Comparison of ENCODE assay signal across 12 cellular contexts in genomic region chr17:46108120-46108519, GRCh38.
DNase-seq lines count a peak whose midpoint lies in the region; ATAC-seq, FAIRE-seq and TF ChIP-seq lines count a peak whose summit lies in the region.
"Had no signal": no experiment of that assay in that cellular context is flagged by ENCODE, and none has a peak within 500 bp of the region (broad histone marks: within the 10 kb centered on the region; RNA-seq: fewer than 3 reads in every experiment).

No MANE protein-coding gene starts in this region.

- no peak for TF ChIP-seq CTCF in CD8-positive, alpha-beta T cell (IDR thresholded peaks at IDR 0.05)
- TF ChIP-seq CTCF in endothelial cell of umbilical vein (IDR thresholded peaks at IDR 0.05; ENCODE audit: extremely low read depth in 1 of 2, insufficient read depth in 1 of 2, low read depth in 1 of 2, low read length in 2 of 2) (no peak), mucosa of descending colon (IDR thresholded peaks at IDR 0.05) (no peak), GM10266 (IDR thresholded peaks at IDR 0.05; ENCODE audit: control insufficient read depth, insufficient read depth, low read depth, missing control alignments) (no peak)

- no peak overlapping the region for H3K9ac ChIP-seq in endothelial cell of umbilical vein (replicated peaks; ENCODE audit: extremely low read depth, insufficient read depth, low read length)

- POLR2A ChIA-PET in CD8-positive, alpha-beta T cell (lab: Charles Lee), result interaction anchor here (1.3 kb wide), 1 partner anchor 8 kb away, joined by 4 read pairs; no protein-coding TSS in a partner anchor
- POLR2A ChIA-PET in endothelial cell of umbilical vein (lab: Charles Lee), result no interaction called here

- no peaks in the 10 kb centered on the region for H3K9me3 ChIP-seq in CD8-positive, alpha-beta T cell (ENCODE audit: low read length)
- H3K9me3 ChIP-seq in endothelial cell of umbilical vein (replicated peaks; ENCODE audit: control insufficient read depth, insufficient read depth, low read length), result no peaks in the 10 kb centered on the region
- no peaks in the 10 kb centered on the region for H3K9me3 ChIP-seq in mucosa of descending colon
- H3K9me3 ChIP-seq: suprapubic skin had no signal

- intact Hi-C loops in CD8-positive, alpha-beta T cell (cut with DNase I, micrococcal nuclease), result loop anchor here in 1 of 2 experiments (5.0 kb wide), 1 partner anchor 39 kb away; no protein-coding TSS in a partner anchor
- intact Hi-C loops in endothelial cell of umbilical vein (cut with micrococcal nuclease) (loop anchor here (5.0 kb wide), 2 partner anchors 51 to 84 kb away; partner anchors contain the start of gene KANSL1), mucosa of descending colon (cut with DNase I, micrococcal nuclease) (no loop called here)

- no peaks in the 10 kb centered on the region for H3K9me3 Mint-ChIP-seq in CD8-positive, alpha-beta T cell

- no peak overlapping the region for H3K4me3 Mint-ChIP-seq in CD8-positive, alpha-beta T cell

- ATAC-seq in CD8-positive, alpha-beta T cell, result no peak
- ATAC-seq in mucosa of descending colon, result peak; percentile 38

- no peak overlapping the region for H3K27ac ChIP-seq in CD8-positive, alpha-beta T cell (ENCODE audit: low read depth, low read length)
- no peak overlapping the region for H3K27ac ChIP-seq in endothelial cell of umbilical vein (ENCODE audit: insufficient read depth, low read depth, low read length)
- H3K27ac ChIP-seq: suprapubic skin had no signal

- peaks cover 3% of the 10 kb centered on the region for H3K9me1 ChIP-seq in endothelial cell of umbilical vein (replicated peaks; ENCODE audit: control insufficient read depth, extremely low read depth, insufficient read depth, low read length)

- no peaks in the 10 kb centered on the region for H3K27me3 ChIP-seq in CD8-positive, alpha-beta T cell (ENCODE audit: insufficient read depth, low read length)
- H3K27me3 ChIP-seq in endothelial cell of umbilical vein (ENCODE audit: control insufficient read depth in 2 of 2, insufficient read depth in 2 of 2, low read length in 2 of 2), result no peaks in the 10 kb centered on the region
- H3K27me3 ChIP-seq: suprapubic skin had no signal

- no peaks in the 10 kb centered on the region for H3K36me3 ChIP-seq in CD8-positive, alpha-beta T cell (ENCODE audit: insufficient read depth, low read length)
- H3K36me3 ChIP-seq in endothelial cell of umbilical vein (ENCODE audit: control insufficient read depth in 2 of 2, extremely low read depth in 1 of 2, insufficient read depth in 2 of 2, low read length in 2 of 2) (peaks cover 0 to 2% of the 10 kb centered on the region in 2 experiments), mucosa of descending colon (ENCODE audit: low read depth) (no peaks in the 10 kb centered on the region)
- H3K36me3 ChIP-seq: suprapubic skin had no signal

- H3K4me1 ChIP-seq in CD8-positive, alpha-beta T cell (ENCODE audit: insufficient read depth, low read length), result peaks cover 49% of the 10 kb centered on the region
- H3K4me1 ChIP-seq in endothelial cell of umbilical vein (ENCODE audit: control insufficient read depth, extremely low read depth, insufficient read depth, low read length), result peaks cover 41% of the 10 kb centered on the region
- H3K4me1 ChIP-seq in mucosa of descending colon (ENCODE audit: low read depth), result peaks cover 45% of the 10 kb centered on the region

- peaks cover 42% of the 10 kb centered on the region for H4K20me1 ChIP-seq in endothelial cell of umbilical vein (replicated peaks; ENCODE audit: control insufficient read depth, extremely low read depth, insufficient read depth, low read length)

- H3K4me1 Mint-ChIP-seq in CD8-positive, alpha-beta T cell (ENCODE audit: low read depth), result peaks cover 90% of the 10 kb centered on the region

- no peak for FAIRE-seq in endothelial cell of umbilical vein (lab: Jason Lieb, UNC)

- DNase-seq in CD8-positive, alpha-beta T cell, result no peak
- peak; percentile 23 for DNase-seq in HuH-7 (ENCODE audit: low spot score)
- no peak for DNase-seq in endothelial cell of umbilical vein (ENCODE audit: low read depth, low spot score)
- no peak for DNase-seq in mucosa of descending colon
- no peak for DNase-seq in GM10266 (ENCODE audit: extremely low spot score)
- no peak for DNase-seq in activated effector memory CD4-positive, alpha-beta T cell treated with anti-CD3 and anti-CD28 coated beads, Interleukin-2, amount 50 U/mL, for 16 hours
- DNase-seq in activated gamma-delta T cell treated with Interleukin-2 at 50 U/mL for 16 hours, result no peak
- DNase-seq in CD1c-positive myeloid dendritic cell (ENCODE audit: extremely low spot score), result no peak
- DNase-seq: COR-L47, NCI-H2029 treated with DMSO at 0.1 percent for 48 hours had no signal

- no TSS peak for BruUV-seq in endothelial cell of umbilical vein (replicated peaks; lab: Mats Ljungman, UMichigan)

- no peak overlapping the region for H2AFZ ChIP-seq in endothelial cell of umbilical vein (ENCODE audit: low read depth, low read length)

- no peak for TF ChIP-seq POLR2A in endothelial cell of umbilical vein (IDR thresholded peaks at IDR 0.05; ENCODE audit: low read depth, low read length)

- CTCF ChIA-PET in CD8-positive, alpha-beta T cell (lab: Charles Lee), result interaction anchor here (0.6 kb wide), 1 partner anchor 39 kb away, joined by 3 read pairs; no protein-coding TSS in a partner anchor
- CTCF ChIA-PET in endothelial cell of umbilical vein (lab: Charles Lee), result interaction anchor here (0.8 to 1.6 kb wide), 8 partner anchors 10 to 85 kb away, joined by 3 to 9 read pairs (median 6); partner anchors contain the start of gene KANSL1

- peak overlapping the region; percentile 74 for H3K4me2 ChIP-seq in endothelial cell of umbilical vein (ENCODE audit: insufficient read depth, low read length)

- peak overlapping the region; percentile 66 for H3K27ac Mint-ChIP-seq in CD8-positive, alpha-beta T cell

- dilution Hi-C loops in endothelial cell of umbilical vein (cut with MboI; ENCODE audit: extremely low pct_ligation_motif_present, low sequenced_read_pairs), result no loop called here

- H3K36me3 Mint-ChIP-seq in CD8-positive, alpha-beta T cell, result peaks cover 3% of the 10 kb centered on the region

- H3K79me2 ChIP-seq in endothelial cell of umbilical vein (ENCODE audit: control insufficient read depth, insufficient read depth, low read length), result peaks cover 99% of the 10 kb centered on the region

- no peak overlapping the region for H3K4me3 ChIP-seq in CD8-positive, alpha-beta T cell (ENCODE audit: low read depth, low read length)
- peak overlapping the region in 1 of 3 experiments; percentile 10 for H3K4me3 ChIP-seq in endothelial cell of umbilical vein (replicated peaks in 1 of 3; ENCODE audit: insufficient read depth in 1 of 3, low read depth in 1 of 3, low read length in 3 of 3)
- no peak overlapping the region for H3K4me3 ChIP-seq in mucosa of descending colon
- H3K4me3 ChIP-seq: SK-N-MC, suprapubic skin had no signal

- H3K27me3 Mint-ChIP-seq in CD8-positive, alpha-beta T cell (ENCODE audit: low read depth), result no peaks in the 10 kb centered on the region

TF ChIP-seq in endothelial cell of umbilical vein, 7 proteins besides CTCF, POLR2A, EP300 and RAD21:
- TF ChIP-seq JUN (IDR thresholded peaks at IDR 0.05; ENCODE audit: borderline replicate concordance, insufficient read depth, insufficient read length, low read depth), result no peak
- no peak for TF ChIP-seq POLR2AphosphoS5 (IDR thresholded peaks at IDR 0.05; ENCODE audit: insufficient read depth, low read depth, low read length)
- no peak for TF ChIP-seq FOS (IDR thresholded peaks at IDR 0.05; ENCODE audit: borderline replicate concordance, insufficient read depth, low read length)
- TF ChIP-seq, protein P1, sequence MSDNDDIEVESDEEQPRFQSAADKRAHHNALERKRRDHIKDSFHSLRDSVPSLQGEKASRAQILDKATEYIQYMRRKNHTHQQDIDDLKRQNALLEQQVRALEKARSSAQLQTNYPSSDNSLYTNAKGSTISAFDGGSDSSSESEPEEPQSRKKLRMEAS (IDR thresholded peaks at IDR 0.05; ENCODE audit: insufficient read depth, insufficient read length), result no peak
- TF ChIP-seq EZH2 (IDR thresholded peaks at IDR 0.05; ENCODE audit: borderline replicate concordance, low read depth, low read length, severe bottlenecking), result no peak
